In genomic region chr6:151452750-151453427, GRCh38 we compare ENCODE assay signal across 8 cellular contexts. TPM values are rescaled to one million over a fixed set of nuclear protein-coding genes. Genes with fewer than 3 reads are reported as not detected.
DNase-seq lines count a peak whose midpoint lies in the region; ATAC-seq and TF ChIP-seq lines count a peak whose summit lies in the region.

No MANE protein-coding gene starts in this region.

- CTCF ChIA-PET in AG04450 (lab: Charles Lee), result interaction anchor here (0.9 to 1.5 kb wide), 2 partner anchors 13 to 48 kb away, joined by 3 to 6 read pairs; no protein-coding TSS in a partner anchor

- H3K27ac ChIP-seq in AG04450 (ENCODE audit: low read depth, low read length) (peak overlapping the region; percentile 77), WERI-Rb-1 (peak overlapping the region; percentile 88)

- POLR2A ChIA-PET in AG04450 (lab: Yijun Ruan, JAX), result interaction anchor here (0.9 to 1.0 kb wide), 2 partner anchors 15 to 16 kb away, joined by 3 read pairs; no protein-coding TSS in a partner anchor

- peak overlapping the region; percentile 80 for H3K4me3 ChIP-seq in AG04450 (ENCODE audit: low read depth, low read length)
- H3K4me3 ChIP-seq in H7 (ENCODE audit: insufficient read depth, low read depth, low read length), result peak overlapping the region; percentile 83
- H3K4me3 ChIP-seq in WERI-Rb-1 (ENCODE audit: low read depth, low read length), result peak overlapping the region; percentile 86

- H3K27ac Mint-ChIP-seq in osteocyte (ENCODE audit: unreplicated experiment), result peak overlapping the region; percentile 91

- H3K4me3 Mint-ChIP-seq in osteocyte (ENCODE audit: unreplicated experiment), result peak overlapping the region; percentile 96

- no peaks in the 10 kb centered on the region for H3K27me3 ChIP-seq in AG04450 (ENCODE audit: control insufficient read depth, insufficient read depth, low read length)
- H3K27me3 ChIP-seq in H7 (ENCODE audit: control insufficient read depth, insufficient read depth, low read length), result no peaks in the 10 kb centered on the region
- no peaks in the 10 kb centered on the region for H3K27me3 ChIP-seq in WERI-Rb-1 (ENCODE audit: insufficient read depth, low read depth, severe bottlenecking)

- no peaks in the 10 kb centered on the region; the same call in 1 of the 2 replicates for H3K9me3 ChIP-seq in AG04450 (ENCODE audit: control insufficient read depth, insufficient read depth, low read length)
- H3K9me3 ChIP-seq in WERI-Rb-1 (ENCODE audit: severe bottlenecking), result no peaks in the 10 kb centered on the region

- peaks cover 36% of the 10 kb centered on the region for H3K4me1 Mint-ChIP-seq in osteocyte (ENCODE audit: unreplicated experiment)

- H3K27me3 Mint-ChIP-seq in osteocyte (ENCODE audit: unreplicated experiment), result no peaks in the 10 kb centered on the region

- no peaks in the 10 kb centered on the region for H3K9me3 Mint-ChIP-seq in osteocyte (ENCODE audit: unreplicated experiment)

- DNase-seq in AG04450 (ENCODE audit: low read depth, low spot score) (no peak), H7 (no peak), WERI-Rb-1 (no peak), foreskin melanocyte (peak; percentile 46), osteocyte (ENCODE audit: extremely low spot score, unreplicated experiment) (peak; percentile 83), AG20443 (ENCODE audit: low spot score) (no peak), NCI-H1048 (lab: John Stamatoyannopoulos, UW) (no peak)

- no peak for ATAC-seq in GM18867 (IDR thresholded peaks at IDR 0.05; ENCODE audit: unreplicated experiment)

- H3K36me3 ChIP-seq in H7 (replicated peaks; ENCODE audit: control insufficient read depth, insufficient read depth, low read length) (no peaks in the 10 kb centered on the region), WERI-Rb-1 (peaks cover 18% of the 10 kb centered on the region)

- H3K36me3 Mint-ChIP-seq in osteocyte (ENCODE audit: unreplicated experiment), result peaks cover 2% of the 10 kb centered on the region

- no peak for TF ChIP-seq CTCF in AG04450 (IDR thresholded peaks at IDR 0.05; ENCODE audit: low read depth, low read length)
- no peak for TF ChIP-seq CTCF in WERI-Rb-1 (IDR thresholded peaks at IDR 0.05; ENCODE audit: low read depth, low read length)
- TF ChIP-seq CTCF in osteocyte (IDR thresholded peaks at IDR 0.05), result no peak

RNA-seq across cellular contexts. Expression of gene RMND1, which starts 1.0 kb away (rescaled TPM):
- 24.3 and 27.8 TPM in 2 replicates for polyA plus RNA-seq in AG04450 (2011; rRNA removed)
- 20.1 and 24.6 TPM in 2 replicates for polyA minus RNA-seq in AG04450 (2011; rRNA and poly(A)+ RNA removed)
- total RNA-seq in H7 (2014; rRNA removed; shearing (Covaris generic)), result 22.6 and 26.5 TPM in 2 replicates
- 35.6 and 37.3 TPM in 2 replicates for total RNA-seq in osteocyte

RNA-seq across cellular contexts. Expression of gene CCDC170, which starts 40.9 kb away (rescaled TPM):
- polyA plus RNA-seq in AG04450 (2011; rRNA removed), result 0.99 and 1.9 TPM in 2 replicates
- polyA minus RNA-seq in AG04450 (2011; rRNA and poly(A)+ RNA removed), result 1.3 and 2.2 TPM in 2 replicates
- 0.11 and 0.55 TPM in 2 replicates for total RNA-seq in H7 (2014; rRNA removed; shearing (Covaris generic))
- total RNA-seq in osteocyte, result 0.78 and 0.84 TPM in 2 replicates

Comparison
In these comparisons a context has a peak if more than half of its experiments do, and no peak if none do; other contexts are left out.
1. DNase-seq: peak in foreskin melanocyte (single experiment) and osteocyte (single experiment); none in AG04450 (single experiment), H7 (single experiment), WERI-Rb-1 (single experiment), AG20443 (single experiment) and NCI-H1048 (single experiment).
2. Peak in every context shown above with its lines, with median percentiles within 50 percentile points of each other: H3K4me3 ChIP-seq.